ENCODE assay signal across 1 cellular context in genomic region chr2:64730551-64731305, GRCh38.
A peak's percentile ranks its signal among the peaks of the same experiment; 100 is the strongest.
TF ChIP-seq lines count a peak whose summit lies in the region.

No MANE protein-coding gene starts in this region.

TF ChIP-seq in HepG2, 621 proteins besides CTCF, POLR2A, EP300 and RAD21 (continued from another document and continues in another):
- TF ChIP-seq ZNF770 (CRISPR knock-in tag; IDR thresholded peaks at IDR 0.05) (0 out of 2 replicates have a peak, but pooled peaks have one; percentile 21), ATF1 (CRISPR knock-in tag; IDR thresholded peaks at IDR 0.05) (peak; percentile 81), ZNF776 (CRISPR knock-in tag; IDR thresholded peaks at IDR 0.05) (no peak), MLLT10 (CRISPR knock-in tag; IDR thresholded peaks at IDR 0.05) (no peak), MEIS2 (CRISPR knock-in tag; IDR thresholded peaks at IDR 0.05) (peak; percentile 87), SRY (CRISPR knock-in tag; IDR thresholded peaks at IDR 0.05) (no peak), MTA3 (CRISPR knock-in tag; IDR thresholded peaks at IDR 0.05) (no peak), DNMT3B (CRISPR knock-in tag; conservative IDR thresholded peaks at IDR 0.05) (no peak; the same call in 1 of the 2 replicates), FIP1L1 (IDR thresholded peaks at IDR 0.05; ENCODE audit: borderline replicate concordance, insufficient read depth, low read depth, low read length) (no peak), RARA (CRISPR knock-in tag; IDR thresholded peaks at IDR 0.05) (peak; percentile 78), ZNF234 (CRISPR knock-in tag; conservative IDR thresholded peaks at IDR 0.05) (no peak), ZSCAN9 (CRISPR knock-in tag; IDR thresholded peaks at IDR 0.05; ENCODE audit: borderline replicate concordance) (peak; percentile 90), POLR2G (IDR thresholded peaks at IDR 0.05; ENCODE audit: low read depth, low read length) (peak; percentile 67), ETS1 (CRISPR knock-in tag; IDR thresholded peaks at IDR 0.05) (no peak), ZFP1 (CRISPR knock-in tag; IDR thresholded peaks at IDR 0.05) (no peak; the same call in 1 of the 2 replicates), POGK (CRISPR knock-in tag; conservative IDR thresholded peaks at IDR 0.05) (peak; percentile 71; the same call in 1 of the 2 replicates), ZNF496 (CRISPR knock-in tag; IDR thresholded peaks at IDR 0.05; ENCODE audit: insufficient replicate concordance) (no peak), MZF1 (CRISPR knock-in tag; IDR thresholded peaks at IDR 0.05; ENCODE audit: borderline replicate concordance) (no peak), ZBTB10 (CRISPR knock-in tag; IDR thresholded peaks at IDR 0.05; ENCODE audit: borderline replicate concordance) (no peak), HMGXB4 (CRISPR knock-in tag; IDR thresholded peaks at IDR 0.05; ENCODE audit: borderline replicate concordance in 1 of 2, low read depth in 1 of 2) (peak; percentile 65 to 80; a peak in 3 of 4 replicates), RXRA (CRISPR knock-in tag; IDR thresholded peaks at IDR 0.05) (peak; percentile 74; the same call in 1 of the 2 replicates), GABPB1 (CRISPR knock-in tag; IDR thresholded peaks at IDR 0.05) (peak; percentile 60), GPBP1L1 (CRISPR knock-in tag; IDR thresholded peaks at IDR 0.05) (no peak), ZNF724P (CRISPR knock-in tag; IDR thresholded peaks at IDR 0.05; ENCODE audit: borderline replicate concordance) (peak; percentile 43; the same call in 1 of the 2 replicates), ELF3 (CRISPR knock-in tag; IDR thresholded peaks at IDR 0.05) (peak; percentile 87), IKZF1 (IDR thresholded peaks at IDR 0.05) (no peak), ZNF792 (CRISPR knock-in tag; IDR thresholded peaks at IDR 0.05) (peak; percentile 77), ZNF564 (CRISPR knock-in tag; IDR thresholded peaks at IDR 0.05) (peak; percentile 78; the same call in 1 of the 2 replicates), POGZ (CRISPR knock-in tag; IDR thresholded peaks at IDR 0.05) (peak; percentile 92), GATAD1 (CRISPR knock-in tag; IDR thresholded peaks at IDR 0.05) (peak; percentile 67), DRAP1 (CRISPR knock-in tag; IDR thresholded peaks at IDR 0.05) (peak; percentile 70), IRF9 (CRISPR knock-in tag; IDR thresholded peaks at IDR 0.05; ENCODE audit: borderline replicate concordance) (peak; percentile 90), SRF (IDR thresholded peaks at IDR 0.05; ENCODE audit: low read depth, low read length) (no peak), ZIK1 (CRISPR knock-in tag; IDR thresholded peaks at IDR 0.05; ENCODE audit: borderline replicate concordance, low read depth) (no peak; the same call in 1 of the 2 replicates), NONO (IDR thresholded peaks at IDR 0.05) (no peak), NONO (CRISPR knock-in tag; conservative IDR thresholded peaks at IDR 0.05) (peak; percentile 89), FOXA1 (IDR thresholded peaks at IDR 0.05) (no peak), FOXA1 (CRISPR knock-in tag; IDR thresholded peaks at IDR 0.05) (peak; percentile 96), CEBPB (IDR thresholded peaks at IDR 0.05; ENCODE audit: borderline replicate concordance, low read depth, low read length) (peak; percentile 17; the same call in 1 of the 2 replicates), ZNF710 (CRISPR knock-in tag; IDR thresholded peaks at IDR 0.05; ENCODE audit: borderline replicate concordance) (peak; percentile 82; the same call in 1 of the 2 replicates), ZNF501 (CRISPR knock-in tag; IDR thresholded peaks at IDR 0.05) (peak; percentile 78; the same call in 1 of the 2 replicates), HIVEP1 (CRISPR knock-in tag; IDR thresholded peaks at IDR 0.05) (peak; percentile 78; the same call in 1 of the 2 replicates), SNAI1 (CRISPR knock-in tag; IDR thresholded peaks at IDR 0.05; ENCODE audit: borderline replicate concordance) (no peak), NFKB2 (CRISPR knock-in tag; IDR thresholded peaks at IDR 0.05; ENCODE audit: borderline replicate concordance) (no peak), IKZF4 (CRISPR knock-in tag; IDR thresholded peaks at IDR 0.05; ENCODE audit: borderline replicate concordance, low read depth, not compliant biosample characterization) (no peak), ZNF703 (CRISPR knock-in tag; IDR thresholded peaks at IDR 0.05; ENCODE audit: borderline replicate concordance) (no peak), CC2D1A (CRISPR knock-in tag; IDR thresholded peaks at IDR 0.05) (no peak), E2F2 (CRISPR knock-in tag; IDR thresholded peaks at IDR 0.05; ENCODE audit: borderline replicate concordance) (no peak), THYN1 (CRISPR knock-in tag; IDR thresholded peaks at IDR 0.05; ENCODE audit: borderline replicate concordance, low read depth) (no peak), ZBTB1 (CRISPR knock-in tag; IDR thresholded peaks at IDR 0.05; ENCODE audit: borderline replicate concordance) (no peak), MTERF4 (CRISPR knock-in tag; IDR thresholded peaks at IDR 0.05) (no peak), HOXA3 (CRISPR knock-in tag; IDR thresholded peaks at IDR 0.05) (peak; percentile 96), PHB2 (IDR thresholded peaks at IDR 0.05; ENCODE audit: partially characterized antibody) (no peak)
